ENCODE assay signal across 9 cellular contexts in the genomic region with DNA sequence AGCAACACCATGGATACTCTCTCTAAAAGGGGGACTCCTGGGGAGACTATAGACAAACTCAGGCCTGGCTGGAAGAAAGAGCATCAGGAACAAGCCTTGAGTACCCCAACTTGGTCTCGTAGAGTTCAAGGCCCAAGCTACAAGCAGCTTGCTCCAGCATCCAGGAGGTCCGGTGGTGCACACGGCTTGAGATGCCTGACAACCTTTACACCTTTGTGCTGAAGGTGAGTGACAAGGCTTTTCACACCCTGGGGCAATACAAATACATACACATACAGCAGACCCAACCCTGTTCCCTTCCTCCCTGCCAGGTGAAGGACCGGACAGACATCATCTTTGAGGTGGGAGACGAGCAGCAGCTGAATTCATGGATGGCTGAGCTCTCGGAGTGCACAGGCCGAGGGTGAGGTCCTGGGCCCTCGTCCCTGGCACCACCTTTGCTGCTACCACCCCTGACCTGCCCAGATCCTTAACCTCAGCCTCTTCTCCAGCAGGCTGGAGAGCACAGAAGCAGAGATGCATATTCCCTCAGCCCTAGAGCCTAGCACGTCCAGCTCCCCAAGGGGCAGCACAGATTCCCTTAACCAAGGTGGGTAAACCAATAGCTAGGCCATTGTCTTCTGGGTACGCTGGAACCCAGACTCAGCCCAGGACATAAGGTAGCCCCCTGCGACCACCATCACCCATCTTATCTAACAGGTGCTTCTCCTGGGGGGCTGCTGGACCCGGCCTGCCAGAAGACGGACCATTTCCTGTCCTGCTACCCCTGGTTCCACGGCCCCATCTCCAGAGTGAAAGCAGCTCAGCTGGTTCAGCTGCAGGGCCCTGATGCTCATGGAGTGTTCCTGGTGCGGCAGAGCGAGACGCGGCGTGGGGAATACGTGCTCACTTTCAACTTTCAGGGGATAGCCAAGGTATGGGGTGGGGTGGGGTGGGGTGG. TPM values are rescaled to one million over a fixed set of nuclear protein-coding genes. Genes with fewer than 3 reads are reported as not detected.
DNase-seq lines count a peak whose midpoint lies in the region; ATAC-seq and TF ChIP-seq lines count a peak whose summit lies in the region.
"Had no signal": no experiment of that assay in that cellular context is flagged by ENCODE, and none has a peak within 500 bp of the region (broad histone marks: within the 10 kb centered on the region; RNA-seq: fewer than 3 reads in every experiment).

No MANE protein-coding gene starts in this region.

- WGBS in HUES64, result 95% methylated on average over 20 of the region's 20 CpGs
- WGBS in tibial nerve, 2 donors, result 85 to 87% methylated on average over 17 to 20 of the region's 20 CpGs

- TF ChIP-seq EP300 in tibial nerve (IDR thresholded peaks at IDR 0.05), result no peak

- H3K27ac ChIP-seq in AG04450 (ENCODE audit: low read depth, low read length) (peak overlapping the region; percentile 52), HUES64 (ENCODE audit: low read depth, low read length) (peak overlapping the region; percentile 51; the same call in 1 of the 2 replicates), coronary artery (peak overlapping the region in 1 of 2 donors; percentile 78), muscle layer of duodenum (ENCODE audit: low read length) (peak overlapping the region; percentile 19), tibial nerve (peak overlapping the region in 2 of 4 donors; percentile 63 to 69)

- H3K4me1 ChIP-seq in HUES64 (ENCODE audit: insufficient read depth, low read length) (peaks cover 8% of the 10 kb centered on the region), muscle layer of duodenum (ENCODE audit: control insufficient read depth in 1 of 2, insufficient read depth in 2 of 2, low read length in 2 of 2) (peaks cover 35 to 58% of the 10 kb centered on the region in 2 donors), tibial nerve (peaks cover 0 to 81% (median 27%) of the 10 kb centered on the region in 4 donors)

- no peaks in the 10 kb centered on the region for H3K9me3 ChIP-seq in AG04450 (ENCODE audit: control insufficient read depth, insufficient read depth, low read length)
- no peaks in the 10 kb centered on the region for H3K9me3 ChIP-seq in HUES64 (ENCODE audit: insufficient read depth, low read depth, low read length)
- H3K9me3 ChIP-seq in muscle layer of duodenum (ENCODE audit: control insufficient read depth in 1 of 2, low read length in 2 of 2), result no peaks in the 10 kb centered on the region
- no peaks in the 10 kb centered on the region for H3K9me3 ChIP-seq in tibial nerve

- DNase-seq in AG04450 (ENCODE audit: low read depth, low spot score) (no peak), coronary artery (ENCODE audit: low spot score) (peak; percentile 55), tibial nerve (ENCODE audit: low spot score in 2 of 2) (no peak), dedifferentiated amniotic fluid mesenchymal stem cell (ENCODE audit: extremely low spot score) (no peak)
- DNase-seq: MV-4-11 had no signal

- no peak overlapping the region for H3K9ac ChIP-seq in HUES64 (ENCODE audit: low read depth, low read length)

- POLR2A ChIA-PET in AG04450 (lab: Yijun Ruan, JAX), result interaction anchor here (1.9 kb wide), 1 partner anchor 12 kb away, joined by 5 read pairs; no protein-coding TSS in a partner anchor

- CTCF ChIA-PET in AG04450 (lab: Charles Lee), result interaction anchor here (0.6 to 2.0 kb wide), 2 partner anchors 10 to 50 kb away, joined by 3 to 11 read pairs; no protein-coding TSS in a partner anchor

- no peak for TF ChIP-seq POLR2A in tibial nerve (IDR thresholded peaks at IDR 0.05)

- TF ChIP-seq CTCF in AG04450 (IDR thresholded peaks at IDR 0.05; ENCODE audit: low read depth, low read length) (no peak), coronary artery (IDR thresholded peaks at IDR 0.05) (no peak), tibial nerve (IDR thresholded peaks at IDR 0.05) (no peak)

- peaks cover 63% of the 10 kb centered on the region for H3K36me3 ChIP-seq in HUES64 (ENCODE audit: insufficient read depth, low read length)
- peaks cover 45 to 68% of the 10 kb centered on the region in 2 donors for H3K36me3 ChIP-seq in muscle layer of duodenum (ENCODE audit: control insufficient read depth in 1 of 2, insufficient read depth in 2 of 2, low read length in 2 of 2)
- H3K36me3 ChIP-seq in tibial nerve, result peaks cover 2 to 83% (median 6%) of the 10 kb centered on the region in 3 donors

- H3K27me3 ChIP-seq in AG04450 (ENCODE audit: control insufficient read depth, insufficient read depth, low read length), result no peaks in the 10 kb centered on the region
- H3K27me3 ChIP-seq in HUES64 (ENCODE audit: insufficient read depth, low read length), result no peaks in the 10 kb centered on the region
- no peaks in the 10 kb centered on the region for H3K27me3 ChIP-seq in muscle layer of duodenum (ENCODE audit: low read depth, low read length)
- H3K27me3 ChIP-seq in tibial nerve, result no peaks in the 10 kb centered on the region

- ATAC-seq in HG03439 (IDR thresholded peaks at IDR 0.05; ENCODE audit: unreplicated experiment) (no peak), HG02973 (IDR thresholded peaks at IDR 0.05; ENCODE audit: unreplicated experiment) (no peak)

- H3K4me3 ChIP-seq in AG04450 (ENCODE audit: low read depth, low read length), result no peak overlapping the region
- H3K4me3 ChIP-seq in HUES64 (ENCODE audit: low read length), result no peak overlapping the region
- no peak overlapping the region for H3K4me3 ChIP-seq in coronary artery
- H3K4me3 ChIP-seq in muscle layer of duodenum (ENCODE audit: low read depth in 1 of 2, low read length in 2 of 2), result no peak overlapping the region
- H3K4me3 ChIP-seq in tibial nerve, result no peak overlapping the region

RNA-seq across cellular contexts. Expression of a gene that starts 41.2 kb away (rescaled TPM):
- polyA plus RNA-seq in AG04450 (2011; rRNA removed), result 21.6 and 22.6 TPM in 2 replicates
- 18.2 and 20.4 TPM in 2 replicates for polyA minus RNA-seq in AG04450 (2011; rRNA and poly(A)+ RNA removed)
- 14.8 TPM for polyA plus RNA-seq in HUES64 (2013, experiment 1 of 2)
- polyA plus RNA-seq in HUES64 (2013, experiment 2 of 2), result 16.4 TPM
- total RNA-seq in tibial nerve, result 10 to 100 TPM; 21.4 to 79.8 (median 36.3) TPM
